In the genomic region with DNA sequence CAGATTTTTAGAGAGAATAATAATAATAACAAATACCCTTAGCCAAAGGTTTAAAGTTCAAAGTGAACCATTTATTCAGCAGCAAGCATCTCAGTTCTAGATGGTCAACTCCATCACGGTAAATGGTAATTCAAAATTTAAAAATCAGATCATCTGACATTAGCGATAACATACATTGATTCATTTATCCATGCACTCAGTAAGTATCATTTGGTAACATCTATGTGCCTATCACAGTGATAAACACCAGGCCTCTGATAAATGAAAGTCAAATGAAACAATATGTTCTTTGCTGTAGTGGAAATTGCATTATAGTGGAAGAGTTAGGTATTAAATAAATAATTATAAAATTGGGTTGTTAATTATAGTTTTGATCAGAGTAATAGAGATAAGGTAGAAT, we compare ENCODE assay signal across 38 cellular contexts.
"Had no signal": no experiment of that assay in that cellular context is flagged by ENCODE, and none has a peak within 500 bp of the region (broad histone marks: within the 10 kb centered on the region; RNA-seq: fewer than 3 reads in every experiment).

No MANE protein-coding gene starts in this region.

- H3K27me3 ChIP-seq: adrenal gland, ascending aorta, body of pancreas, brain microvascular endothelial cell, breast epithelium, cardiac muscle cell had no signal

- H3K4me1 ChIP-seq: ascending aorta, body of pancreas, breast epithelium had no signal

- ATAC-seq: activated naive CD4-positive, alpha-beta T cell treated with anti-CD3 and anti-CD28 coated beads, Interleukin-2, amount 50 U/mL, for 72 hours; activated naive CD8-positive, alpha-beta T cell treated with anti-CD3 and anti-CD28 coated beads, Interleukin-2, amount 50 U/mL, for 24 hours; activated T-cell treated with anti-CD3 and anti-CD28 coated beads, Interleukin-2, amount 50 U/mL, for 4 hours; activated T-cell treated with anti-CD3 and anti-CD28 coated beads, Interleukin-2, amount 50 U/mL, for 72 hours; activated T-helper 17 cell treated with anti-CD3 and anti-CD28 coated beads, Interleukin-2, amount 50 U/mL, for 72 hours; body of pancreas had no signal

- DNase-seq: activated effector memory CD4-positive, alpha-beta T cell treated with anti-CD3 and anti-CD28 coated beads, Interleukin-2, amount 50 U/mL, for 16 hours; activated effector memory CD4-positive, alpha-beta T cell treated with Interleukin-2 at 50 U/mL for 16 hours; activated gamma-delta T cell; activated gamma-delta T cell treated with Interleukin-2 at 50 U/mL for 16 hours; activated naive CD4-positive, alpha-beta T cell; activated naive CD4-positive, alpha-beta T cell treated with anti-CD3 and anti-CD28 coated beads for 36 hours; activated naive CD4-positive, alpha-beta T cell treated with anti-CD3 and anti-CD28 coated beads, Interleukin-2, amount 10 ng/mL, durations not matched to agents 7 days and 5 days; activated naive CD4-positive, alpha-beta T cell treated with anti-CD3 and anti-CD28 coated beads, Interleukin-2, amount 50 U/mL, for 16 hours; activated naive CD4-positive, alpha-beta T cell treated with Interleukin-2 at 50 U/mL for 16 hours; activated naive CD8-positive, alpha-beta T cell treated with anti-CD3 and anti-CD28 coated beads for 36 hours; activated naive CD8-positive, alpha-beta T cell treated with anti-CD3 and anti-CD28 coated beads, Interleukin-2, amount 10 ng/mL, durations not matched to agents 7 days and 5 days; activated naive CD8-positive, alpha-beta T cell treated with anti-CD3 and anti-CD28 coated beads, Interleukin-2, amount 50 U/mL, for 24 hours; activated T-cell treated with anti-CD3 and anti-CD28 coated beads, Interleukin-2, amount 50 U/mL, for 1 hour; activated T-cell treated with anti-CD3 and anti-CD28 coated beads, Interleukin-2, amount 50 U/mL, for 24 hours; activated T-cell treated with anti-CD3 and anti-CD28 coated beads, Interleukin-2, amount 50 U/mL, for 4 hours; activated T-cell treated with anti-CD3 and anti-CD28 coated beads, Interleukin-2, amount 50 U/mL, for 48 hours; activated T-cell treated with anti-CD3 and anti-CD28 coated beads, Interleukin-2, amount 50 U/mL, for 72 hours; adrenal gland; amniotic stem cell; amygdala; anterior cingulate cortex; aorta; body of pancreas; brain microvascular endothelial cell; caudate nucleus; central memory CD4-positive, alpha-beta T cell; cerebellar nuclear complex had no signal

- H3K27ac Mint-ChIP-seq: activated naive CD4-positive, alpha-beta T cell treated with anti-CD3 and anti-CD28 coated beads for 36 hours; activated naive CD4-positive, alpha-beta T cell treated with anti-CD3 and anti-CD28 coated beads, Interleukin-2, amount 10 ng/mL, durations not matched to agents 7 days and 5 days; activated naive CD4-positive, alpha-beta T cell treated with anti-CD3 and anti-CD28 coated beads, Interleukin-2, amount 50 U/mL, for 24 hours; activated naive CD4-positive, alpha-beta T cell treated with anti-CD3 and anti-CD28 coated beads, Interleukin-2, amount 50 U/mL, for 72 hours; activated naive CD8-positive, alpha-beta T cell; activated naive CD8-positive, alpha-beta T cell treated with anti-CD3 and anti-CD28 coated beads for 36 hours; activated naive CD8-positive, alpha-beta T cell treated with anti-CD3 and anti-CD28 coated beads, Interleukin-2, amount 10 ng/mL, durations not matched to agents 7 days and 5 days; activated naive CD8-positive, alpha-beta T cell treated with anti-CD3 and anti-CD28 coated beads, Interleukin-2, amount 50 U/mL, for 24 hours; activated T-cell treated with anti-CD3 and anti-CD28 coated beads, Interleukin-2, amount 50 U/mL, for 24 hours; activated T-cell treated with anti-CD3 and anti-CD28 coated beads, Interleukin-2, amount 50 U/mL, for 72 hours; activated T-helper 1 cell treated with anti-CD3 and anti-CD28 coated beads, Interleukin-12 subunit alpha, Interleukin-12 subunit beta, Interleukin-2, Interleukin-4 antibody, amounts not matched to agents 30 ng/mL and 10 ng/mL and 1 ng/mL, durations not matched to agents 14 hours and 24 hours and 36 hours; activated T-helper 17 cell treated with anti-CD3 and anti-CD28 coated beads, Interleukin-2, amount 50 U/mL, for 72 hours; activated T-helper 2 cell treated with anti-CD3 and anti-CD28 coated beads, Interferon-gamma antibody, Interleukin-2, Interleukin-4, amounts not matched to agents 10 μg/mL and 5 μg/mL and 100 μg/mL, durations not matched to agents 14 hours and 24 hours and 36 hours; brain had no signal

- H3K4me3 Mint-ChIP-seq: activated naive CD4-positive, alpha-beta T cell treated with anti-CD3 and anti-CD28 coated beads for 36 hours; activated naive CD4-positive, alpha-beta T cell treated with anti-CD3 and anti-CD28 coated beads, Interleukin-2, amount 10 ng/mL, durations not matched to agents 7 days and 5 days; activated naive CD4-positive, alpha-beta T cell treated with anti-CD3 and anti-CD28 coated beads, Interleukin-2, amount 50 U/mL, for 24 hours; activated naive CD8-positive, alpha-beta T cell; activated naive CD8-positive, alpha-beta T cell treated with anti-CD3 and anti-CD28 coated beads for 36 hours; activated naive CD8-positive, alpha-beta T cell treated with anti-CD3 and anti-CD28 coated beads, Interleukin-2, amount 10 ng/mL, durations not matched to agents 7 days and 5 days; activated naive CD8-positive, alpha-beta T cell treated with anti-CD3 and anti-CD28 coated beads, Interleukin-2, amount 50 U/mL, for 24 hours; activated T-cell treated with anti-CD3 and anti-CD28 coated beads, Interleukin-2, amount 50 U/mL, for 24 hours; activated T-cell treated with anti-CD3 and anti-CD28 coated beads, Interleukin-2, amount 50 U/mL, for 4 hours; activated T-cell treated with anti-CD3 and anti-CD28 coated beads, Interleukin-2, amount 50 U/mL, for 72 hours; activated T-helper 1 cell treated with anti-CD3 and anti-CD28 coated beads, Interleukin-12 subunit alpha, Interleukin-12 subunit beta, Interleukin-2, Interleukin-4 antibody, amounts not matched to agents 30 ng/mL and 10 ng/mL and 1 ng/mL, durations not matched to agents 14 hours and 24 hours and 36 hours; activated T-helper 17 cell treated with anti-CD3 and anti-CD28 coated beads, Interleukin-2, amount 50 U/mL, for 72 hours; brain; central memory CD8-positive, alpha-beta T cell had no signal

- H3K36me3 Mint-ChIP-seq: activated naive CD4-positive, alpha-beta T cell treated with anti-CD3 and anti-CD28 coated beads, Interleukin-2, amount 10 ng/mL, durations not matched to agents 7 days and 5 days; activated naive CD4-positive, alpha-beta T cell treated with anti-CD3 and anti-CD28 coated beads, Interleukin-2, amount 50 U/mL, for 24 hours; activated naive CD4-positive, alpha-beta T cell treated with anti-CD3 and anti-CD28 coated beads, Interleukin-2, amount 50 U/mL, for 72 hours; activated naive CD8-positive, alpha-beta T cell; activated naive CD8-positive, alpha-beta T cell treated with anti-CD3 and anti-CD28 coated beads for 36 hours; activated naive CD8-positive, alpha-beta T cell treated with anti-CD3 and anti-CD28 coated beads, Interleukin-2, amount 10 ng/mL, durations not matched to agents 7 days and 5 days; brain had no signal

- H3K27me3 Mint-ChIP-seq: activated naive CD4-positive, alpha-beta T cell treated with anti-CD3 and anti-CD28 coated beads, Interleukin-2, amount 10 ng/mL, durations not matched to agents 7 days and 5 days; activated naive CD4-positive, alpha-beta T cell treated with anti-CD3 and anti-CD28 coated beads, Interleukin-2, amount 50 U/mL, for 24 hours; activated naive CD8-positive, alpha-beta T cell; activated naive CD8-positive, alpha-beta T cell treated with anti-CD3 and anti-CD28 coated beads for 36 hours; activated naive CD8-positive, alpha-beta T cell treated with anti-CD3 and anti-CD28 coated beads, Interleukin-2, amount 10 ng/mL, durations not matched to agents 7 days and 5 days; activated naive CD8-positive, alpha-beta T cell treated with anti-CD3 and anti-CD28 coated beads, Interleukin-2, amount 50 U/mL, for 24 hours; activated T-cell treated with anti-CD3 and anti-CD28 coated beads, Interleukin-2, amount 50 U/mL, for 24 hours; activated T-helper 17 cell treated with anti-CD3 and anti-CD28 coated beads, Interleukin-2, amount 50 U/mL, for 72 hours; brain; central memory CD8-positive, alpha-beta T cell had no signal

- H3K4me1 Mint-ChIP-seq: activated naive CD4-positive, alpha-beta T cell treated with anti-CD3 and anti-CD28 coated beads, Interleukin-2, amount 10 ng/mL, durations not matched to agents 7 days and 5 days; activated naive CD4-positive, alpha-beta T cell treated with anti-CD3 and anti-CD28 coated beads, Interleukin-2, amount 50 U/mL, for 24 hours; activated naive CD8-positive, alpha-beta T cell treated with anti-CD3 and anti-CD28 coated beads for 36 hours; activated naive CD8-positive, alpha-beta T cell treated with anti-CD3 and anti-CD28 coated beads, Interleukin-2, amount 10 ng/mL, durations not matched to agents 7 days and 5 days; activated naive CD8-positive, alpha-beta T cell treated with anti-CD3 and anti-CD28 coated beads, Interleukin-2, amount 50 U/mL, for 24 hours; activated T-helper 17 cell treated with anti-CD3 and anti-CD28 coated beads, Interleukin-2, amount 50 U/mL, for 72 hours; brain; central memory CD8-positive, alpha-beta T cell had no signal

- H3K4me3 ChIP-seq: adrenal gland, ascending aorta, body of pancreas, breast epithelium, cardiac muscle cell had no signal

- H3K9me3 ChIP-seq: adrenal gland, ascending aorta, body of pancreas, breast epithelium had no signal

- H3K27ac ChIP-seq: adrenal gland, ascending aorta, body of pancreas, brain microvascular endothelial cell, breast epithelium, cardiac muscle cell had no signal

- H3K9me3 Mint-ChIP-seq: activated naive CD4-positive, alpha-beta T cell treated with anti-CD3 and anti-CD28 coated beads for 36 hours; activated naive CD4-positive, alpha-beta T cell treated with anti-CD3 and anti-CD28 coated beads, Interleukin-2, amount 10 ng/mL, durations not matched to agents 7 days and 5 days; activated T-cell treated with anti-CD3 and anti-CD28 coated beads, Interleukin-2, amount 50 U/mL, for 24 hours; activated T-helper 1 cell treated with anti-CD3 and anti-CD28 coated beads, Interleukin-12 subunit alpha, Interleukin-12 subunit beta, Interleukin-2, Interleukin-4 antibody, amounts not matched to agents 30 ng/mL and 10 ng/mL and 1 ng/mL, durations not matched to agents 14 hours and 24 hours and 36 hours; activated T-helper 17 cell treated with anti-CD3 and anti-CD28 coated beads, Interleukin-2, amount 50 U/mL, for 72 hours; activated T-helper 2 cell treated with anti-CD3 and anti-CD28 coated beads, Interferon-gamma antibody, Interleukin-2, Interleukin-4, amounts not matched to agents 10 μg/mL and 5 μg/mL and 100 μg/mL, durations not matched to agents 14 hours and 24 hours and 36 hours; brain had no signal

- H3K36me3 ChIP-seq: adrenal gland, ascending aorta, brain microvascular endothelial cell, breast epithelium, cardiac muscle cell had no signal
